22 cellular contexts compared by ENCODE assay signal in the genomic region with DNA sequence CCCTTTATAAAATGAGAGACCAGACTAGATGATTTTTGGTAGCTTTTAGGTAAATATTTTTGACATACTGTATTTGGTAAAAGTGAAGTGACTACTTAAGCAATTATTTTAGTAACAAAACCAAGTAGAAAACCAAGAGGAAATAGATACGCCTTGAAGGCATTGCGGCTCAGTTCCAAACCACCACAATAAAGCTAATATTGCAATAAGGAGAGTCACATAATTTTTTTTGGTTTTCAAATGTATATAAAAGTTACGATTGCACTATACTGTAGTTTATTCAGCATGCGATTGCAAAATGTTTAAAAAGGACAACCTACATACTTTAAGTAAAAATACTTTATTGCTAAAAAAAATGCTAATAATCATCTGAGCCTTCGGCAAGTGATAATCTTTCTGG.
"Had no signal": no experiment of that assay in that cellular context is flagged by ENCODE, and none has a peak within 500 bp of the region (broad histone marks: within the 10 kb centered on the region; RNA-seq: fewer than 3 reads in every experiment).

No MANE protein-coding gene starts in this region.

- H3K36me3 Mint-ChIP-seq: memory B cell had no signal

- H3K27ac ChIP-seq: colonic mucosa, esophagus muscularis mucosa, foreskin keratinocyte, gastroesophageal sphincter, heart left ventricle, hepatocyte, left lung, lower lobe of right lung had no signal

- DNase-seq: colonic mucosa; cortex of kidney; effector CD8-positive, alpha-beta T cell; effector memory CD8-positive, alpha-beta T cell; endodermal cell; foreskin keratinocyte; heart left ventricle; hypothalamus; left cardiac atrium; left lung; left ventricle myocardium superior; lower lobe of right lung; mesendoderm; midbrain had no signal

- H3K4me3 ChIP-seq: colonic mucosa, esophagus muscularis mucosa, gastroesophageal sphincter, heart left ventricle, hepatocyte, left lung, lower lobe of right lung had no signal

- H3K27me3 Mint-ChIP-seq: dendritic cell treated with granulocyte-macrophage colony-stimulating factor and Interleukin-4, amounts not matched to agents 40 ng/mL and 50 ng/mL, for 4 days; effector memory CD8-positive, alpha-beta T cell; memory B cell had no signal

- H3K36me3 ChIP-seq: colonic mucosa, esophagus muscularis mucosa, gastroesophageal sphincter, heart left ventricle, left lung, lower lobe of right lung had no signal

- H3K4me1 Mint-ChIP-seq: memory B cell had no signal

- H3K9me3 Mint-ChIP-seq: dendritic cell treated with granulocyte-macrophage colony-stimulating factor and Interleukin-4, amounts not matched to agents 40 ng/mL and 50 ng/mL, for 4 days; endodermal cell; memory B cell had no signal

- H3K4me3 Mint-ChIP-seq: dendritic cell treated with granulocyte-macrophage colony-stimulating factor and Interleukin-4, amounts not matched to agents 40 ng/mL and 50 ng/mL, for 4 days; effector memory CD8-positive, alpha-beta T cell; endodermal cell; memory B cell had no signal

- H3K27ac Mint-ChIP-seq: dendritic cell treated with granulocyte-macrophage colony-stimulating factor and Interleukin-4, amounts not matched to agents 40 ng/mL and 50 ng/mL, for 4 days; effector memory CD8-positive, alpha-beta T cell; endodermal cell; memory B cell had no signal

- FAIRE-seq: frontal cortex, islet of Langerhans, keratinocyte had no signal

- ATAC-seq: effector memory CD8-positive, alpha-beta T cell; foreskin keratinocyte; gastroesophageal sphincter; heart left ventricle; left cardiac atrium; left lung; left ventricle myocardium superior; lower lobe of right lung had no signal

- H3K9me3 ChIP-seq: colonic mucosa, esophagus muscularis mucosa, gastroesophageal sphincter, heart left ventricle, left lung, lower lobe of right lung had no signal

- H3K27me3 ChIP-seq: colonic mucosa, esophagus muscularis mucosa, foreskin keratinocyte, gastroesophageal sphincter, heart left ventricle, hepatocyte, left lung had no signal
